13 cellular contexts compared by ENCODE assay signal in genomic region chr11:58647141-58647699, GRCh38. TPM values are rescaled to one million over a fixed set of nuclear protein-coding genes. Genes with fewer than 3 reads are reported as not detected.
DNase-seq lines count a peak whose midpoint lies in the region; ATAC-seq, FAIRE-seq and TF ChIP-seq lines count a peak whose summit lies in the region.
"Had no signal": no experiment of that assay in that cellular context is flagged by ENCODE, and none has a peak within 500 bp of the region (broad histone marks: within the 10 kb centered on the region; RNA-seq: fewer than 3 reads in every experiment).

No MANE protein-coding gene starts in this region.

- TF ChIP-seq RAD21 in K562 (CRISPR knock-in tag; conservative IDR thresholded peaks at IDR 0.05 in 1 of 2, IDR thresholded peaks at IDR 0.05 in 1 of 2), result peak in 1 of 2 experiments; percentile 38; a peak in 2 of 4 replicates

- in situ Hi-C loops in K562 (cut with MboI), result loop anchor here (25.0 kb wide), 1 partner anchor 490 kb away; the partner anchor contains the start of gene FAM111A

- H4K20me1 ChIP-seq in K562 (replicated peaks; ENCODE audit: control insufficient read depth, insufficient read depth, low read length), result no peaks in the 10 kb centered on the region
- no peaks in the 10 kb centered on the region for H4K20me1 ChIP-seq in PC-3 (ENCODE audit: low read length)

- H3K79me2 ChIP-seq in K562 (ENCODE audit: control insufficient read depth, insufficient read depth, low read length) (no peaks in the 10 kb centered on the region), PC-3 (ENCODE audit: low read length) (no peaks in the 10 kb centered on the region)

- H3K9me3 ChIP-seq in K562 (replicated peaks; ENCODE audit: control insufficient read depth, insufficient read depth, low read depth, low read length), result peaks cover 3% of the 10 kb centered on the region; the same call in 1 of the 2 replicates
- H3K9me3 ChIP-seq in Caco-2, result peaks cover 17% of the 10 kb centered on the region
- H3K9me3 ChIP-seq in prostate gland, result no peaks in the 10 kb centered on the region
- H3K9me3 ChIP-seq in PC-3 (ENCODE audit: low read length), result peaks cover 11% of the 10 kb centered on the region; the same call in 1 of the 2 replicates

- H3K9me2 ChIP-seq in PC-3 (replicated peaks; ENCODE audit: low read length), result no peaks in the 10 kb centered on the region

- TF ChIP-seq POLR2A in K562 (conservative IDR thresholded peaks at IDR 0.05) (no peak), prostate gland (IDR thresholded peaks at IDR 0.05) (no peak)

- H3K36me3 Mint-ChIP-seq in Caco-2 (ENCODE audit: insufficient read depth, unreplicated experiment) (no peaks in the 10 kb centered on the region), MCF 10A (ENCODE audit: insufficient read depth, unreplicated experiment) (no peaks in the 10 kb centered on the region)

- peak; percentile 77 for ATAC-seq in GM18858 (IDR thresholded peaks at IDR 0.05; ENCODE audit: unreplicated experiment)
- ATAC-seq in GM21723 (IDR thresholded peaks at IDR 0.05; ENCODE audit: unreplicated experiment), result peak; percentile 91
- ATAC-seq in HG03354 (IDR thresholded peaks at IDR 0.05; ENCODE audit: poor library complexity, severe bottlenecking, unreplicated experiment), result peak; percentile 91
- peak; percentile 51; the same call in 1 of the 3 replicates for ATAC-seq in K562
- no peak for ATAC-seq in PC-3
- ATAC-seq: Panc1 had no signal

- TF ChIP-seq EP300 in K562 (IDR thresholded peaks at IDR 0.05; ENCODE audit: low read length), result no peak

- intact Hi-C loops in K562 (cut with micrococcal nuclease) (no loop called here), Caco-2 (cut with micrococcal nuclease; ENCODE audit: unreplicated experiment) (no loop called here), MCF 10A (cut with micrococcal nuclease) (no loop called here), prostate gland (cut with DNase I) (no loop called here), PC-3 (cut with micrococcal nuclease) (no loop called here)

- no peak overlapping the region for H3K27ac ChIP-seq in K562 (ENCODE audit: extremely low read depth, low read depth, low read length)
- H3K27ac ChIP-seq in prostate gland, result no peak overlapping the region
- H3K27ac ChIP-seq in PC-3 (ENCODE audit: low read length), result no peak overlapping the region
- H3K27ac ChIP-seq: cardiac muscle cell, tibial artery had no signal

- no peak overlapping the region for H3K4me3 ChIP-seq in K562
- no peak overlapping the region for H3K4me3 ChIP-seq in Caco-2 (ENCODE audit: low read depth, low read length)
- H3K4me3 ChIP-seq in prostate gland, result no peak overlapping the region
- no peak overlapping the region for H3K4me3 ChIP-seq in PC-3 (ENCODE audit: low read length)
- H3K4me3 ChIP-seq: cardiac muscle cell, tibial artery had no signal

- TF ChIP-seq CTCF in K562 (IDR thresholded peaks at IDR 0.05 in 2 of 3, conservative IDR thresholded peaks at IDR 0.05 in 1 of 3; ENCODE audit: insufficient read depth in 2 of 3, low read depth in 1 of 3, low read length in 3 of 3) (no peak), Caco-2 (IDR thresholded peaks at IDR 0.05; ENCODE audit: insufficient read depth in 1 of 2, low read depth in 1 of 2, low read length in 1 of 2, severe bottlenecking in 1 of 2, unreplicated experiment in 1 of 2) (no peak), MCF 10A (IDR thresholded peaks at IDR 0.05; ENCODE audit: unreplicated experiment) (no peak), prostate gland (IDR thresholded peaks at IDR 0.05) (no peak), PC-3 (conservative IDR thresholded peaks at IDR 0.05; ENCODE audit: low read depth, low read length) (no peak)

- H3K4me2 ChIP-seq in K562 (ENCODE audit: insufficient read depth, low read length) (no peak overlapping the region), PC-3 (ENCODE audit: low read length) (no peak overlapping the region)

- H3K36me3 ChIP-seq in K562 (ENCODE audit: control insufficient read depth, insufficient read depth, low read length), result no peaks in the 10 kb centered on the region
- H3K36me3 ChIP-seq in Caco-2 (ENCODE audit: control insufficient read depth, insufficient read depth, low read length), result no peaks in the 10 kb centered on the region
- no peaks in the 10 kb centered on the region for H3K36me3 ChIP-seq in prostate gland
- no peaks in the 10 kb centered on the region for H3K36me3 ChIP-seq in PC-3 (ENCODE audit: low read depth, low read length)
- H3K36me3 ChIP-seq: cardiac muscle cell, tibial artery had no signal

- H3K27me3 Mint-ChIP-seq in Caco-2 (ENCODE audit: insufficient read depth, unreplicated experiment), result no peaks in the 10 kb centered on the region
- H3K27me3 Mint-ChIP-seq in MCF 10A (ENCODE audit: insufficient read depth, unreplicated experiment), result no peaks in the 10 kb centered on the region

- H3K9ac ChIP-seq in K562 (ENCODE audit: insufficient read depth in 1 of 2, low read depth in 2 of 2, low read length in 2 of 2) (no peak overlapping the region), PC-3 (ENCODE audit: low read length) (no peak overlapping the region)

- POLR2A ChIA-PET in K562 (lab: Yijun Ruan, JAX), result no interaction called here
- POLR2A ChIA-PET in Caco-2 (lab: Charles Lee), result no interaction called here
- POLR2A ChIA-PET in MCF 10A (lab: Yijun Ruan, JAX), result interaction anchor here (1.4 to 1.6 kb wide), 2 partner anchors 19 to 67 kb away, joined by 3 to 4 read pairs; no protein-coding TSS in a partner anchor
- POLR2A ChIA-PET in PC-3 (lab: Charles Lee; ENCODE audit: unreplicated experiment), result no interaction called here

- peaks cover 7% of the 10 kb centered on the region for H3K4me1 Mint-ChIP-seq in Caco-2 (ENCODE audit: low read depth, unreplicated experiment)
- H3K4me1 Mint-ChIP-seq in MCF 10A (ENCODE audit: insufficient read depth, unreplicated experiment), result no peaks in the 10 kb centered on the region
- H3K4me1 Mint-ChIP-seq: activated CD4-positive, alpha-beta memory T cell treated with anti-CD3 and anti-CD28 coated beads, Interleukin-2, amount 10 ng/mL, durations not matched to agents 7 days and 5 days had no signal

- BruUV-seq in K562 (replicated peaks; lab: Mats Ljungman, UMichigan), result no TSS peak
- no TSS peak for BruUV-seq in Caco-2 (replicated peaks; lab: Mats Ljungman, UMichigan)
- no TSS peak for BruUV-seq in MCF 10A (replicated peaks; lab: Mats Ljungman, UMichigan)
- BruUV-seq in PC-3 (replicated peaks; lab: Mats Ljungman, UMichigan), result no TSS peak

- H3K4me3 Mint-ChIP-seq in Caco-2 (ENCODE audit: unreplicated experiment), result no peak overlapping the region
- no peak overlapping the region for H3K4me3 Mint-ChIP-seq in MCF 10A (ENCODE audit: unreplicated experiment)
- H3K4me3 Mint-ChIP-seq: activated CD4-positive, alpha-beta memory T cell treated with anti-CD3 and anti-CD28 coated beads, Interleukin-2, amount 10 ng/mL, durations not matched to agents 7 days and 5 days had no signal

- H3K4me1 ChIP-seq in K562 (replicated peaks in 1 of 2; ENCODE audit: control insufficient read depth in 2 of 2, insufficient read depth in 2 of 2, low read length in 2 of 2), result peaks cover 0 to 9% of the 10 kb centered on the region in 2 experiments; a peak in 3 of 5 replicates
- H3K4me1 ChIP-seq in Caco-2, result 0 out of 2 replicates have a peak, but pooled peaks cover 4% of the 10 kb centered on the region
- no peaks in the 10 kb centered on the region for H3K4me1 ChIP-seq in prostate gland (replicated peaks)
- no peaks in the 10 kb centered on the region for H3K4me1 ChIP-seq in PC-3 (ENCODE audit: insufficient read depth, low read length)

- DNase-seq in K562 (ENCODE audit: extremely low read depth in 1 of 4, low spot score in 3 of 4), result no peak
- no peak for DNase-seq in Caco-2
- DNase-seq in MCF 10A (ENCODE audit: unreplicated experiment), result no peak
- no peak for DNase-seq in prostate gland (ENCODE audit: low spot score)
- DNase-seq in PC-3, result no peak
- DNase-seq: activated CD4-positive, alpha-beta memory T cell treated with anti-CD3 and anti-CD28 coated beads, Interleukin-2, amount 10 ng/mL, durations not matched to agents 7 days and 5 days; stimulated activated CD4-positive, alpha-beta T cell treated with anti-CD3 and anti-CD28 coated beads, Interleukin-15, amount 100 ng/mL, for 24 hours; tibial artery had no signal

- WGBS in K562 (ENCODE audit: insufficient coverage, low coverage, missing lambda C conversion rate), result 8% methylated on average over 2 of the region's 2 CpGs
- WGBS in prostate gland, result 82% methylated on average over 2 of the region's 2 CpGs

- peaks cover 29% of the 10 kb centered on the region for H3K9me3 Mint-ChIP-seq in Caco-2 (ENCODE audit: unreplicated experiment)
- peaks cover 7% of the 10 kb centered on the region for H3K9me3 Mint-ChIP-seq in MCF 10A (ENCODE audit: unreplicated experiment)

- H2AFZ ChIP-seq in K562 (ENCODE audit: low read depth, low read length) (no peak overlapping the region), PC-3 (ENCODE audit: low read length) (no peak overlapping the region)

- CTCF ChIA-PET in K562 (lab: Yijun Ruan, JAX; ENCODE audit: low intra/inter-chr PET ratio) (no interaction called here), Caco-2 (lab: Charles Lee) (interaction anchor here (0.6 kb wide), 1 partner anchor 1352 kb away, joined by 3 read pairs; no protein-coding TSS in a partner anchor), MCF 10A (lab: Yijun Ruan, JAX) (interaction anchor here (0.6 to 2.8 kb wide), 6 partner anchors 17 to 272 kb away, joined by 3 to 13 read pairs (median 6); no protein-coding TSS in a partner anchor), PC-3 (lab: Charles Lee) (no interaction called here)

- H3K9me1 ChIP-seq in K562 (ENCODE audit: control insufficient read depth, insufficient read depth, low read length), result no peaks in the 10 kb centered on the region

- no peaks in the 10 kb centered on the region for H3F3A ChIP-seq in PC-3 (ENCODE audit: low read length, unreplicated experiment)

- FAIRE-seq in K562 (lab: Jason Lieb, UNC), result no peak

- H3K27ac Mint-ChIP-seq in Caco-2 (ENCODE audit: unreplicated experiment) (no peak overlapping the region), MCF 10A (ENCODE audit: low read depth, unreplicated experiment) (no peak overlapping the region)
- H3K27ac Mint-ChIP-seq: activated CD4-positive, alpha-beta memory T cell treated with anti-CD3 and anti-CD28 coated beads, Interleukin-2, amount 10 ng/mL, durations not matched to agents 7 days and 5 days had no signal

- H3K27me3 ChIP-seq in K562 (ENCODE audit: control insufficient read depth in 2 of 2, insufficient read depth in 2 of 2, low read length in 2 of 2) (no peaks in the 10 kb centered on the region), Caco-2 (replicated peaks; ENCODE audit: control insufficient read depth, insufficient read depth, low read length) (no peaks in the 10 kb centered on the region), prostate gland (replicated peaks; ENCODE audit: insufficient read depth) (no peaks in the 10 kb centered on the region), PC-3 (ENCODE audit: low read length) (no peaks in the 10 kb centered on the region; the same call in 1 of the 2 replicates)
- H3K27me3 ChIP-seq: cardiac muscle cell, tibial artery had no signal

RNA-seq across cellular contexts. Expression of gene CNTF, which starts 24.8 kb away (rescaled TPM):
- 7.6 and 18.0 TPM in 2 replicates for total RNA-seq in K562 (2011; cell fraction: chromatin; rRNA removed; ENCODE audit: low replicate concordance)
- total RNA-seq in K562 (2011; cell fraction: nucleolus; rRNA removed), result 4.8 and 6.6 TPM in 2 replicates
- 15.2 and 24.6 TPM in 2 replicates for total RNA-seq in K562 (2011; cell fraction: nucleoplasm; rRNA removed)
- 1.2 and 1.7 TPM in 2 replicates for total RNA-seq in K562 (2014; rRNA removed)
- total RNA-seq in K562 (2014; rRNA removed; fragmentation: Illumina TruSeq; extraction: Trizol), result 4.3 and 4.9 TPM in 2 replicates
- 4.6 and 5.0 TPM in 2 replicates for total RNA-seq in K562 (2015; rRNA removed; fragmentation: Illumina TruSeq; extraction: Trizol)
- 3.1 and 3.2 TPM in 2 replicates for total RNA-seq in K562 (2021)
- 1.6 and 1.7 TPM in 2 replicates for polyA plus RNA-seq in K562 (2011; rRNA removed)
- 0.40 and 0.68 TPM in 2 replicates for polyA plus RNA-seq in K562 (2011; cell fraction: cytosol; rRNA removed)
- polyA plus RNA-seq in K562 (2011; cell fraction: nucleus; rRNA removed), result 4.3 and 7.2 TPM in 2 replicates
- polyA plus RNA-seq in K562 (2012), result 1.6 and 2.0 TPM in 2 replicates
- polyA plus RNA-seq in K562 (2014; fragmentation: Illumina TruSeq; extraction: Trizol), result 2.2 and 2.9 TPM in 2 replicates
- under 1 TPM; 0.17 to 0.71 TPM for polyA plus RNA-seq in K562 (2014; fragmentation: Nextera tagmentation; extraction: Ambion mirVana)
- polyA plus RNA-seq in K562 (2014; rRNA removed), result 1.2 and 2.3 TPM in 2 replicates
- 6.6 and 8.3 TPM in 2 replicates for polyA minus RNA-seq in K562 (2011; rRNA and poly(A)+ RNA removed)
- polyA minus RNA-seq in K562 (2011; cell fraction: cytosol; rRNA and poly(A)+ RNA removed), result 0.57 TPM in 1 of 2 replicates, not detected in the other
- 15.8 and 28.9 TPM in 2 replicates for polyA minus RNA-seq in K562 (2011; cell fraction: nucleus; rRNA and poly(A)+ RNA removed)
- 3.3 and 3.6 TPM in 2 replicates for total RNA-seq in Caco-2 (2022)
- 2.4 and 2.9 TPM in 2 replicates for total RNA-seq in MCF 10A (2022)
- total RNA-seq in prostate gland, result under 1 TPM in 1 of 2 donors, not detected in 1; 0.74 TPM
- 1.6 and 2.8 TPM in 2 replicates for total RNA-seq in PC-3 (2014; rRNA removed)

Comparison
In these comparisons a context has a peak if more than half of its experiments do, and no peak if none do; other contexts are left out.
1. CTCF ChIA-PET loops: an anchor here in Caco-2 (0.6 kb wide) and MCF 10A (0.6 to 2.8 kb wide); none called in K562 and PC-3.